ENCODE assay signal across 8 cellular contexts in the genomic region with DNA sequence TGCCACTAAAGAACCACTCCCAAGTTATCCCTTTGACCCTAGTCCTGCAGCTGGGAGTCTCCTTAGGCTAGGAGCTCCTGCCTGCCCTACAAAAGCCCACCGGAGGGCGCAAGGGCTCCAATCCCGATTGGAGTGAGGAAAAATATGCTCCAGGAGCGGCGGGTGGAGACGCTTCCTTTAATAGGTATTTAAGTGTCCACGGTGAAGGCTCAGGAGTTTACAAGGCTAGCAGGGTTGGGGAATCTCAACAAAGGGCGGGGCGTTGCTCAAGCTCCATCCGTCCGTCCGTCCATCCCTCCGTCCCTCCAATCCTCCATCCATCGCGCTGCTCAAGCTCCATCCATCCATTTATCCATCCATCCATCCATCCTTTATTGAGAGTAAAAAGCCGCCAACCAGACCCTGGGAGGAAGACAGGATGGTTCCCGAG. TPM values are rescaled to one million over a fixed set of nuclear protein-coding genes. Genes with fewer than 3 reads are reported as not detected.
DNase-seq lines count a peak whose midpoint lies in the region; ATAC-seq and TF ChIP-seq lines count a peak whose summit lies in the region.

No MANE protein-coding gene starts in this region.

- ATAC-seq in GM18907 (IDR thresholded peaks at IDR 0.05; ENCODE audit: unreplicated experiment) (peak; percentile 5), GM18517 (IDR thresholded peaks at IDR 0.05; ENCODE audit: unreplicated experiment) (no peak)
- ATAC-seq in central memory CD8-positive, alpha-beta T cell (replicated peaks; ENCODE audit: extremely low read depth, poor library complexity, severe bottlenecking): peak; percentile 10

- peaks cover 17 to 22% (median 21%) of the 10 kb centered on the region in 3 donors for H3K4me1 ChIP-seq in skeletal muscle tissue (ENCODE audit: control insufficient read depth in 3 of 3, insufficient read depth in 3 of 3, low read length in 3 of 3)

- H3K9ac ChIP-seq in skeletal muscle tissue (ENCODE audit: low read depth in 1 of 3, low read length in 3 of 3): peak overlapping the region; percentile 87 to 97 (median 97)

- H3K27me3 ChIP-seq in skeletal muscle tissue (ENCODE audit: control insufficient read depth in 3 of 3, insufficient read depth in 3 of 3, low read length in 3 of 3): no peaks in the 10 kb centered on the region

- H3K36me3 Mint-ChIP-seq in central memory CD8-positive, alpha-beta T cell (ENCODE audit: insufficient read depth): peaks cover 18% of the 10 kb centered on the region

- peak overlapping the region; percentile 68 for H3K27ac ChIP-seq in C4-2B
- H3K27ac ChIP-seq in skeletal muscle tissue (ENCODE audit: low read depth, low read length): peak overlapping the region; percentile 73

- H3K4me3 ChIP-seq in skeletal muscle tissue (ENCODE audit: low read length in 3 of 3): peak overlapping the region; percentile 96 to 99 (median 98)

- DNase-seq in HuH-7 (ENCODE audit: low spot score): peak; percentile 79
- DNase-seq in RPMI8226: peak; percentile 29
- DNase-seq in central memory CD8-positive, alpha-beta T cell (ENCODE audit: low spot score in 2 of 2): no peak
- peak; percentile 90 for DNase-seq in islet precursor cell

- peaks cover 10 to 21% (median 16%) of the 10 kb centered on the region in 3 donors for H3K36me3 ChIP-seq in skeletal muscle tissue (ENCODE audit: control insufficient read depth in 3 of 3, insufficient read depth in 3 of 3, low read length in 3 of 3)

- no peaks in the 10 kb centered on the region for H3K27me3 Mint-ChIP-seq in central memory CD8-positive, alpha-beta T cell

- peaks cover 39% of the 10 kb centered on the region for H3K4me1 Mint-ChIP-seq in central memory CD8-positive, alpha-beta T cell

- TF ChIP-seq CTCF in C4-2B (conservative IDR thresholded peaks at IDR 0.05): peak; percentile 70

- no peaks in the 10 kb centered on the region for H3K9me3 Mint-ChIP-seq in central memory CD8-positive, alpha-beta T cell

- H3K4me3 Mint-ChIP-seq in central memory CD8-positive, alpha-beta T cell: peak overlapping the region; percentile 92

- peak overlapping the region; percentile 97 for H3K27ac Mint-ChIP-seq in central memory CD8-positive, alpha-beta T cell (ENCODE audit: low read depth)

- H3K9me3 ChIP-seq in skeletal muscle tissue (ENCODE audit: control insufficient read depth in 3 of 3, low read length in 3 of 3): no peaks in the 10 kb centered on the region

RNA-seq across cellular contexts. Expression of gene SPNS1, which starts 0.6 kb away (rescaled TPM):
- total RNA-seq in skeletal muscle tissue: 18.3 TPM

RNA-seq across cellular contexts. Expression of gene LAT, which starts 10.8 kb away (rescaled TPM):
- total RNA-seq in skeletal muscle tissue: 0.52 TPM

RNA-seq across cellular contexts. Expression of gene NFATC2IP, which starts 23.3 kb away (rescaled TPM):
- 13.6 TPM for total RNA-seq in skeletal muscle tissue

RNA-seq across cellular contexts. Expression of gene CD19, which starts 42.3 kb away (rescaled TPM):
- total RNA-seq in skeletal muscle tissue: 2.1 TPM

RNA-seq across cellular contexts. Expression of gene RABEP2, which starts 49.0 kb away (rescaled TPM):
- 11.0 TPM for total RNA-seq in skeletal muscle tissue

Comparison
In these comparisons a context has a peak if more than half of its experiments do, and no peak if none do; other contexts are left out.
1. DNase-seq: peak in HuH-7 (single experiment), RPMI8226 (single experiment) and islet precursor cell (single experiment); none in central memory CD8-positive, alpha-beta T cell (0 of 2).